In the genomic region with DNA sequence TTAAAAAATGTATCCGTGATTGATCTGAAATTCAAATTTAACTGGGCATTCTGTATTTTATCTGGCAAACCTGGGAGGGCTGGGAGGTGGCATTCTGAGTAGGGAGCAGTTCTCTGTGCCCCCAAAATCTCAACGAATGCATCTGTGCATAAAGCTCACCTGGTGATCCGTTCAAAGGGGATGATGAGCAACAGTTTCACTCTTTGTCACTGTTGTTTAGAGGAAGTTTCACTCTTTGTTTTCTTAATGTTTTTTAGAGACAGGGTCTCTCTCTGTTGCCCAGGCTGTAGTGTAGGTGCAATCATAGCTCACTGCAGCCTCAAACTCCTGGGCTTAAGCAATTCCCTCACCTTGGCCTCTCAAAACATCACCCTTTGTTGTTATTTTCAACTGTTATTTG, we compare ENCODE assay signal across 20 cellular contexts.
DNase-seq lines count a peak whose midpoint lies in the region; ATAC-seq and TF ChIP-seq lines count a peak whose summit lies in the region.
"Had no signal": no experiment of that assay in that cellular context is flagged by ENCODE, and none has a peak within 500 bp of the region (broad histone marks: within the 10 kb centered on the region; RNA-seq: fewer than 3 reads in every experiment).

No MANE protein-coding gene starts in this region.

- DNase-seq in SKM-1 (lab: John Stamatoyannopoulos, UW; ENCODE audit: unreplicated experiment) (no peak), GDM1 (lab: John Stamatoyannopoulos, UW) (no peak), GM13976 (ENCODE audit: low spot score) (no peak), SW480 (ENCODE audit: low spot score) (no peak)
- DNase-seq: activated CD8-positive, alpha-beta T cell treated with anti-CD3 and anti-CD28 coated beads for 36 hours; adrenal gland; central memory CD4-positive, alpha-beta T cell; DMS 273 treated with DMSO at 0.1 percent for 48 hours; HCEC 1CT; hippocampal formation; MV-4-11; nucleus accumbens; RPMI8226; stimulated activated CD4-positive, alpha-beta T cell treated with anti-CD3 and anti-CD28 coated beads, Interleukin-2, amount 100 ng/mL, for 48 hours; SW 1271; testis had no signal

- TF ChIP-seq CTCF in GM13976 (IDR thresholded peaks at IDR 0.05; ENCODE audit: borderline replicate concordance, control extremely low read depth, extremely low read depth, insufficient read depth, missing control alignments) = no peak

- in situ Hi-C loops in GM13976 (cut with MboI; ENCODE audit: low sequenced_read_pairs, unreplicated experiment) = no loop called here

- ATAC-seq in GM18511 (IDR thresholded peaks at IDR 0.05; ENCODE audit: unreplicated experiment) (peak; percentile 56), GM21367 (IDR thresholded peaks at IDR 0.05; ENCODE audit: unreplicated experiment) (peak; percentile 72), HG02973 (IDR thresholded peaks at IDR 0.05; ENCODE audit: unreplicated experiment) (peak; percentile 92), HG03565 (IDR thresholded peaks at IDR 0.05; ENCODE audit: unreplicated experiment) (peak; percentile 70)
- ATAC-seq: activated CD8-positive, alpha-beta T cell treated with anti-CD3 and anti-CD28 coated beads for 36 hours had no signal
